2 cellular contexts compared by ENCODE assay signal in the genomic region with DNA sequence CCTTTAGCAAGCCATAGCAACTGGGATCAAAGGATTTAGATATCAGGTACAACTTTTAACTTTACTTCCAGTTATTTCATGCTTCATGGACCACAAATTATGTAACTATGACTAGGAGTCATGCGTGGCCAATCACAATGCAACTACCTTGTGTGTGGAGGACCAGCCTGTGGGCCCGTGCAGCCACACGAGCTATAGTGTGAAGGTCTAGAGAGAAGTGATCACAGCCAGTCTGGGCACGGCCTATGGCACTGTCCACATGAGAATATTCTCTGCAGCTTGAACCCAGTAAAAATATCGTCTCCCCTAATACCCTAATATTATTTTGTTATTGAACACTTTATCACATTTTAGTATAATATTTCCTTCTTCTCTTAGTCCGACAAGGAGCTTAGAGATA.
TF ChIP-seq lines count a peak whose summit lies in the region.

No MANE protein-coding gene starts in this region.

TF ChIP-seq in Ishikawa, 13 proteins besides CTCF, POLR2A, EP300 and RAD21:
- TF ChIP-seq CEBPB (IDR thresholded peaks at IDR 0.05) = no peak
- no peak for TF ChIP-seq TAF1 (IDR thresholded peaks at IDR 0.05; ENCODE audit: low read depth)
- TF ChIP-seq, protein P1, sequence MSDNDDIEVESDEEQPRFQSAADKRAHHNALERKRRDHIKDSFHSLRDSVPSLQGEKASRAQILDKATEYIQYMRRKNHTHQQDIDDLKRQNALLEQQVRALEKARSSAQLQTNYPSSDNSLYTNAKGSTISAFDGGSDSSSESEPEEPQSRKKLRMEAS (IDR thresholded peaks at IDR 0.05) = peak; percentile 47; the same call in 1 of the 2 replicates
TF ChIP-seq in Ishikawa: peak in this region for 1.

TF ChIP-seq in H1, 55 proteins besides CTCF, POLR2A, EP300 and RAD21:
- TF ChIP-seq CHD1 (IDR thresholded peaks at IDR 0.05; ENCODE audit: low read depth, low read length) (no peak), ASH2L (IDR thresholded peaks at IDR 0.05; ENCODE audit: low read length) (no peak), HDAC2 (IDR thresholded peaks at IDR 0.05; ENCODE audit: borderline replicate concordance in 1 of 2, low read depth in 2 of 2, low read length in 2 of 2) (no peak), SIN3A (conservative IDR thresholded peaks at IDR 0.05 in 1 of 2, IDR thresholded peaks at IDR 0.05 in 1 of 2; ENCODE audit: low read depth in 1 of 2, low read length in 2 of 2) (no peak), BCL11A (IDR thresholded peaks at IDR 0.05; ENCODE audit: low read depth in 2 of 2, low read length in 2 of 2) (no peak), GABPA (IDR thresholded peaks at IDR 0.05; ENCODE audit: borderline replicate concordance, insufficient read depth, low read length) (no peak), SIX5 (IDR thresholded peaks at IDR 0.05; ENCODE audit: low read depth, low read length) (no peak), MAFK (IDR thresholded peaks at IDR 0.05; ENCODE audit: low read depth, low read length) (no peak), RFX5 (IDR thresholded peaks at IDR 0.05; ENCODE audit: borderline replicate concordance, low read depth, low read length) (no peak), HDAC6 (IDR thresholded peaks at IDR 0.05; ENCODE audit: low read depth, low read length) (no peak), SRF (IDR thresholded peaks at IDR 0.05; ENCODE audit: low read depth, low read length) (no peak), CTBP2 (IDR thresholded peaks at IDR 0.05; ENCODE audit: borderline replicate concordance, insufficient read depth, insufficient read length, low read length) (no peak), BACH1 (IDR thresholded peaks at IDR 0.05; ENCODE audit: low read length) (no peak)
- TF ChIP-seq, protein P2, sequence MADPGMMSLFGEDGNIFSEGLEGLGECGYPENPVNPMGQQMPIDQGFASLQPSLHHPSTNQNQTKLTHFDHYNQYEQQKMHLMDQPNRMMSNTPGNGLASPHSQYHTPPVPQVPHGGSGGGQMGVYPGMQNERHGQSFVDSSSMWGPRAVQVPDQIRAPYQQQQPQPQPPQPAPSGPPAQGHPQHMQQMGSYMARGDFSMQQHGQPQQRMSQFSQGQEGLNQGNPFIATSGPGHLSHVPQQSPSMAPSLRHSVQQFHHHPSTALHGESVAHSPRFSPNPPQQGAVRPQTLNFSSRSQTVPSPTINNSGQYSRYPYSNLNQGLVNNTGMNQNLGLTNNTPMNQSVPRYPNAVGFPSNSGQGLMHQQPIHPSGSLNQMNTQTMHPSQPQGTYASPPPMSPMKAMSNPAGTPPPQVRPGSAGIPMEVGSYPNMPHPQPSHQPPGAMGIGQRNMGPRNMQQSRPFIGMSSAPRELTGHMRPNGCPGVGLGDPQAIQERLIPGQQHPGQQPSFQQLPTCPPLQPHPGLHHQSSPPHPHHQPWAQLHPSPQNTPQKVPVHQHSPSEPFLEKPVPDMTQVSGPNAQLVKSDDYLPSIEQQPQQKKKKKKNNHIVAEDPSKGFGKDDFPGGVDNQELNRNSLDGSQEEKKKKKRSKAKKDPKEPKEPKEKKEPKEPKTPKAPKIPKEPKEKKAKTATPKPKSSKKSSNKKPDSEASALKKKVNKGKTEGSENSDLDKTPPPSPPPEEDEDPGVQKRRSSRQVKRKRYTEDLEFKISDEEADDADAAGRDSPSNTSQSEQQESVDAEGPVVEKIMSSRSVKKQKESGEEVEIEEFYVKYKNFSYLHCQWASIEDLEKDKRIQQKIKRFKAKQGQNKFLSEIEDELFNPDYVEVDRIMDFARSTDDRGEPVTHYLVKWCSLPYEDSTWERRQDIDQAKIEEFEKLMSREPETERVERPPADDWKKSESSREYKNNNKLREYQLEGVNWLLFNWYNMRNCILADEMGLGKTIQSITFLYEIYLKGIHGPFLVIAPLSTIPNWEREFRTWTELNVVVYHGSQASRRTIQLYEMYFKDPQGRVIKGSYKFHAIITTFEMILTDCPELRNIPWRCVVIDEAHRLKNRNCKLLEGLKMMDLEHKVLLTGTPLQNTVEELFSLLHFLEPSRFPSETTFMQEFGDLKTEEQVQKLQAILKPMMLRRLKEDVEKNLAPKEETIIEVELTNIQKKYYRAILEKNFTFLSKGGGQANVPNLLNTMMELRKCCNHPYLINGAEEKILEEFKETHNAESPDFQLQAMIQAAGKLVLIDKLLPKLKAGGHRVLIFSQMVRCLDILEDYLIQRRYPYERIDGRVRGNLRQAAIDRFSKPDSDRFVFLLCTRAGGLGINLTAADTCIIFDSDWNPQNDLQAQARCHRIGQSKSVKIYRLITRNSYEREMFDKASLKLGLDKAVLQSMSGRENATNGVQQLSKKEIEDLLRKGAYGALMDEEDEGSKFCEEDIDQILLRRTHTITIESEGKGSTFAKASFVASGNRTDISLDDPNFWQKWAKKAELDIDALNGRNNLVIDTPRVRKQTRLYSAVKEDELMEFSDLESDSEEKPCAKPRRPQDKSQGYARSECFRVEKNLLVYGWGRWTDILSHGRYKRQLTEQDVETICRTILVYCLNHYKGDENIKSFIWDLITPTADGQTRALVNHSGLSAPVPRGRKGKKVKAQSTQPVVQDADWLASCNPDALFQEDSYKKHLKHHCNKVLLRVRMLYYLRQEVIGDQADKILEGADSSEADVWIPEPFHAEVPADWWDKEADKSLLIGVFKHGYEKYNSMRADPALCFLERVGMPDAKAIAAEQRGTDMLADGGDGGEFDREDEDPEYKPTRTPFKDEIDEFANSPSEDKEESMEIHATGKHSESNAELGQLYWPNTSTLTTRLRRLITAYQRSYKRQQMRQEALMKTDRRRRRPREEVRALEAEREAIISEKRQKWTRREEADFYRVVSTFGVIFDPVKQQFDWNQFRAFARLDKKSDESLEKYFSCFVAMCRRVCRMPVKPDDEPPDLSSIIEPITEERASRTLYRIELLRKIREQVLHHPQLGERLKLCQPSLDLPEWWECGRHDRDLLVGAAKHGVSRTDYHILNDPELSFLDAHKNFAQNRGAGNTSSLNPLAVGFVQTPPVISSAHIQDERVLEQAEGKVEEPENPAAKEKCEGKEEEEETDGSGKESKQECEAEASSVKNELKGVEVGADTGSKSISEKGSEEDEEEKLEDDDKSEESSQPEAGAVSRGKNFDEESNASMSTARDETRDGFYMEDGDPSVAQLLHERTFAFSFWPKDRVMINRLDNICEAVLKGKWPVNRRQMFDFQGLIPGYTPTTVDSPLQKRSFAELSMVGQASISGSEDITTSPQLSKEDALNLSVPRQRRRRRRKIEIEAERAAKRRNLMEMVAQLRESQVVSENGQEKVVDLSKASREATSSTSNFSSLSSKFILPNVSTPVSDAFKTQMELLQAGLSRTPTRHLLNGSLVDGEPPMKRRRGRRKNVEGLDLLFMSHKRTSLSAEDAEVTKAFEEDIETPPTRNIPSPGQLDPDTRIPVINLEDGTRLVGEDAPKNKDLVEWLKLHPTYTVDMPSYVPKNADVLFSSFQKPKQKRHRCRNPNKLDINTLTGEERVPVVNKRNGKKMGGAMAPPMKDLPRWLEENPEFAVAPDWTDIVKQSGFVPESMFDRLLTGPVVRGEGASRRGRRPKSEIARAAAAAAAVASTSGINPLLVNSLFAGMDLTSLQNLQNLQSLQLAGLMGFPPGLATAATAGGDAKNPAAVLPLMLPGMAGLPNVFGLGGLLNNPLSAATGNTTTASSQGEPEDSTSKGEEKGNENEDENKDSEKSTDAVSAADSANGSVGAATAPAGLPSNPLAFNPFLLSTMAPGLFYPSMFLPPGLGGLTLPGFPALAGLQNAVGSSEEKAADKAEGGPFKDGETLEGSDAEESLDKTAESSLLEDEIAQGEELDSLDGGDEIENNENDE (IDR thresholded peaks at IDR 0.05; ENCODE audit: insufficient replicate concordance, low read length) = no peak
- TF ChIP-seq, protein P3, sequence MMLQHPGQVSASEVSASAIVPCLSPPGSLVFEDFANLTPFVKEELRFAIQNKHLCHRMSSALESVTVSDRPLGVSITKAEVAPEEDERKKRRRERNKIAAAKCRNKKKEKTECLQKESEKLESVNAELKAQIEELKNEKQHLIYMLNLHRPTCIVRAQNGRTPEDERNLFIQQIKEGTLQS (IDR thresholded peaks at IDR 0.05; ENCODE audit: insufficient read depth, low read depth, low read length) = no peak
- TF ChIP-seq, protein P4, sequence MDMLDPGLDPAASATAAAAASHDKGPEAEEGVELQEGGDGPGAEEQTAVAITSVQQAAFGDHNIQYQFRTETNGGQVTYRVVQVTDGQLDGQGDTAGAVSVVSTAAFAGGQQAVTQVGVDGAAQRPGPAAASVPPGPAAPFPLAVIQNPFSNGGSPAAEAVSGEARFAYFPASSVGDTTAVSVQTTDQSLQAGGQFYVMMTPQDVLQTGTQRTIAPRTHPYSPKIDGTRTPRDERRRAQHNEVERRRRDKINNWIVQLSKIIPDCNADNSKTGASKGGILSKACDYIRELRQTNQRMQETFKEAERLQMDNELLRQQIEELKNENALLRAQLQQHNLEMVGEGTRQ (IDR thresholded peaks at IDR 0.05; ENCODE audit: low read length) = no peak
- TF ChIP-seq, protein P5, sequence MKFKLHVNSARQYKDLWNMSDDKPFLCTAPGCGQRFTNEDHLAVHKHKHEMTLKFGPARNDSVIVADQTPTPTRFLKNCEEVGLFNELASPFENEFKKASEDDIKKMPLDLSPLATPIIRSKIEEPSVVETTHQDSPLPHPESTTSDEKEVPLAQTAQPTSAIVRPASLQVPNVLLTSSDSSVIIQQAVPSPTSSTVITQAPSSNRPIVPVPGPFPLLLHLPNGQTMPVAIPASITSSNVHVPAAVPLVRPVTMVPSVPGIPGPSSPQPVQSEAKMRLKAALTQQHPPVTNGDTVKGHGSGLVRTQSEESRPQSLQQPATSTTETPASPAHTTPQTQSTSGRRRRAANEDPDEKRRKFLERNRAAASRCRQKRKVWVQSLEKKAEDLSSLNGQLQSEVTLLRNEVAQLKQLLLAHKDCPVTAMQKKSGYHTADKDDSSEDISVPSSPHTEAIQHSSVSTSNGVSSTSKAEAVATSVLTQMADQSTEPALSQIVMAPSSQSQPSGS (IDR thresholded peaks at IDR 0.05; ENCODE audit: low read length) = no peak
